In the genomic region with DNA sequence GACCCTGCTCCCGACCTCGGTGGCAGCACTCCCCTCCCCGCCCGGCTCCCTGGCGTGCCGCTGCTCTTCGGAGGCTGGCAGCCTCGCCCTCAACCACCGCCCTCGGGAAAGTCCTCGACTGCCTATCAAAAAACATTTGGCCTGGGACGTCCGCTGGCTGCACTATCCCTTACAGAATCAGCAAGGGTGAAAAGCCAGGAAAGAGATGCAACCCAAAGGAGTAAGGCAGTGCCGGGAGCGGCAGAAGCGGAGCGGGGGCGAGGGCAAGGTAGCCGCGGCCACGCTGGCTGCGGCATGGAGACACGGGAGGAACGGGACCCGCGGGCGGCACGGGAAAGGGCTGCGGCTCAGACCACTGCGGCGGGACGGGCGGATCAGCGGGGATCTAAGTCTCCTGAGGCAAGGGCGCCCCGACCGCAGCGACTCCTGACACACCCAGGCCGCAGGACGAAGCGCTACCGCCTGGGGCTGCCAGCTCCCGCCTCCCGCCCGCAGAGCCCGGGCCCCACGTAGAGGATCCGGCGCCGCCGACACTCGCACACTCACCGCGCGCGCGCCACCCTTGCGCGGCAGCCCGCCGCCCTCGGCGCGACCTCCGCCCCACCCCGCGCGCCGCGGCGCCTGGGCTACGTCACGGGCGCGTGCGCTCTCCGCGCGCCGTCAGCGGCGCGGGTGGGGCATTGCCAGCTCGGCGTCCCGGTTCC, we compare ENCODE assay signal across 2 cellular contexts.
TF ChIP-seq lines count a peak whose summit lies in the region.

A gene with protein sequence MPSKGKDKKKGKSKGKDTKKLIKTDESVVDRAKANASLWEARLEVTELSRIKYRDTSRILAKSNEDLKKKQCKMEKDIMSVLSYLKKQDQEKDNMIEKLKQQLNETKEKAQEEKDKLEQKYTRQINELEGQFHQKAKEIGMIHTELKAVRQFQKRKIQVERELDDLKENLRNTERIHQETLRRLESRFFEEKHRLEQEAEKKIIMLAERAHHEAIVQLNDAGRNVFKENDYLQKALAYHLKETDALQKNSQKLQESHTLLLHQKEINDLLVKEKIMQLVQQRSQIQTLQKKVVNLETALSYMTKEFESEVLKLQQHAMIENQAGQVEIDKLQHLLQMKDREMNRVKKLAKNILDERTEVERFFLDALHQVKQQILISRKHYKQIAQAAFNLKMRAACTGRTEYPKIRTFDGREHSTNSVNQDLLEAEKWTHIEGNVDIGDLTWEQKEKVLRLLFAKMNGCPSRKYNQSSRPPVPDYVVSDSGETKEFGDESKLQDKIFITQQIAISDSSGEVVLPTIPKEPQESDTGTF (plus strand): TSS at position 646 of the 704 bp plus-strand sequence. CDS start 130 bp downstream, outside the sequence.
A gene with protein sequence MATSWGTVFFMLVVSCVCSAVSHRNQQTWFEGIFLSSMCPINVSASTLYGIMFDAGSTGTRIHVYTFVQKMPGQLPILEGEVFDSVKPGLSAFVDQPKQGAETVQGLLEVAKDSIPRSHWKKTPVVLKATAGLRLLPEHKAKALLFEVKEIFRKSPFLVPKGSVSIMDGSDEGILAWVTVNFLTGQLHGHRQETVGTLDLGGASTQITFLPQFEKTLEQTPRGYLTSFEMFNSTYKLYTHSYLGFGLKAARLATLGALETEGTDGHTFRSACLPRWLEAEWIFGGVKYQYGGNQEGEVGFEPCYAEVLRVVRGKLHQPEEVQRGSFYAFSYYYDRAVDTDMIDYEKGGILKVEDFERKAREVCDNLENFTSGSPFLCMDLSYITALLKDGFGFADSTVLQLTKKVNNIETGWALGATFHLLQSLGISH (minus strand): TSS at position 585 of the 704 bp plus-strand sequence. CDS start 31,186 bp downstream, outside the sequence.

TF ChIP-seq in A549, 52 proteins besides CTCF, POLR2A, EP300 and RAD21 (continued from another document):
- TF ChIP-seq RFX5 (IDR thresholded peaks at IDR 0.05): 0 out of 2 replicates have a peak, but pooled peaks have one; percentile 26
- no peak for TF ChIP-seq NPAS2 (CRISPR knock-in tag; IDR thresholded peaks at IDR 0.05; ENCODE audit: borderline replicate concordance)
- TF ChIP-seq, protein P1, sequence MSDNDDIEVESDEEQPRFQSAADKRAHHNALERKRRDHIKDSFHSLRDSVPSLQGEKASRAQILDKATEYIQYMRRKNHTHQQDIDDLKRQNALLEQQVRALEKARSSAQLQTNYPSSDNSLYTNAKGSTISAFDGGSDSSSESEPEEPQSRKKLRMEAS (IDR thresholded peaks at IDR 0.05): peak; percentile 72
- TF ChIP-seq JUNB (IDR thresholded peaks at IDR 0.05): no peak
- TF ChIP-seq ZNF302 (CRISPR knock-in tag; IDR thresholded peaks at IDR 0.05): no peak
- no peak for TF ChIP-seq HOXA7 (CRISPR knock-in tag; IDR thresholded peaks at IDR 0.05)
- TF ChIP-seq CHD2 (IDR thresholded peaks at IDR 0.05; ENCODE audit: low read length, partially characterized antibody): no peak
- TF ChIP-seq KDM1A (IDR thresholded peaks at IDR 0.05; ENCODE audit: low read depth): no peak
- TF ChIP-seq, protein P2, sequence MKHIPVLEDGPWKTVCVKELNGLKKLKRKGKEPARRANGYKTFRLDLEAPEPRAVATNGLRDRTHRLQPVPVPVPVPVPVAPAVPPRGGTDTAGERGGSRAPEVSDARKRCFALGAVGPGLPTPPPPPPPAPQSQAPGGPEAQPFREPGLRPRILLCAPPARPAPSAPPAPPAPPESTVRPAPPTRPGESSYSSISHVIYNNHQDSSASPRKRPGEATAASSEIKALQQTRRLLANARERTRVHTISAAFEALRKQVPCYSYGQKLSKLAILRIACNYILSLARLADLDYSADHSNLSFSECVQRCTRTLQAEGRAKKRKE (CRISPR knock-in tag; IDR thresholded peaks at IDR 0.05; ENCODE audit: low read depth): no peak
- TF ChIP-seq NR3C1 (IDR thresholded peaks at IDR 0.05): no peak
- TF ChIP-seq MAZ (IDR thresholded peaks at IDR 0.05; ENCODE audit: borderline replicate concordance, low read depth, low read length): no peak
- TF ChIP-seq CHD4 (IDR thresholded peaks at IDR 0.05; ENCODE audit: borderline replicate concordance): no peak
- no peak for TF ChIP-seq FOXS1 (CRISPR knock-in tag; IDR thresholded peaks at IDR 0.05)
- TF ChIP-seq, protein P3, sequence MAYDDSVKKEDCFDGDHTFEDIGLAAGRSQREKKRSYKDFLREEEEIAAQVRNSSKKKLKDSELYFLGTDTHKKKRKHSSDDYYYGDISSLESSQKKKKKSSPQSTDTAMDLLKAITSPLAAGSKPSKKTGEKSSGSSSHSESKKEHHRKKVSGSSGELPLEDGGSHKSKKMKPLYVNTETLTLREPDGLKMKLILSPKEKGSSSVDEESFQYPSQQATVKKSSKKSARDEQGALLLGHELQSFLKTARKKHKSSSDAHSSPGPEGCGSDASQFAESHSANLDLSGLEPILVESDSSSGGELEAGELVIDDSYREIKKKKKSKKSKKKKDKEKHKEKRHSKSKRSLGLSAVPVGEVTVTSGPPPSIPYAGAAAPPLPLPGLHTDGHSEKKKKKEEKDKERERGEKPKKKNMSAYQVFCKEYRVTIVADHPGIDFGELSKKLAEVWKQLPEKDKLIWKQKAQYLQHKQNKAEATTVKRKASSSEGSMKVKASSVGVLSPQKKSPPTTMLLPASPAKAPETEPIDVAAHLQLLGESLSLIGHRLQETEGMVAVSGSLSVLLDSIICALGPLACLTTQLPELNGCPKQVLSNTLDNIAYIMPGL (CRISPR knock-in tag; IDR thresholded peaks at IDR 0.05; ENCODE audit: borderline replicate concordance): no peak
- TF ChIP-seq HDAC2 (IDR thresholded peaks at IDR 0.05): no peak
- TF ChIP-seq HEYL (CRISPR knock-in tag; IDR thresholded peaks at IDR 0.05): no peak
- no peak for TF ChIP-seq EHF (CRISPR knock-in tag; IDR thresholded peaks at IDR 0.05)
- 0 out of 2 replicates have a peak, but pooled peaks have one; percentile 66 for TF ChIP-seq TFCP2L1 (CRISPR knock-in tag; IDR thresholded peaks at IDR 0.05)
- no peak for TF ChIP-seq ZSCAN20 (CRISPR knock-in tag; IDR thresholded peaks at IDR 0.05)
- TF ChIP-seq MAFK (IDR thresholded peaks at IDR 0.05; ENCODE audit: partially characterized antibody): no peak
- TF ChIP-seq ESRRA (IDR thresholded peaks at IDR 0.05; ENCODE audit: borderline replicate concordance, low read length): no peak
- TF ChIP-seq, protein P4, sequence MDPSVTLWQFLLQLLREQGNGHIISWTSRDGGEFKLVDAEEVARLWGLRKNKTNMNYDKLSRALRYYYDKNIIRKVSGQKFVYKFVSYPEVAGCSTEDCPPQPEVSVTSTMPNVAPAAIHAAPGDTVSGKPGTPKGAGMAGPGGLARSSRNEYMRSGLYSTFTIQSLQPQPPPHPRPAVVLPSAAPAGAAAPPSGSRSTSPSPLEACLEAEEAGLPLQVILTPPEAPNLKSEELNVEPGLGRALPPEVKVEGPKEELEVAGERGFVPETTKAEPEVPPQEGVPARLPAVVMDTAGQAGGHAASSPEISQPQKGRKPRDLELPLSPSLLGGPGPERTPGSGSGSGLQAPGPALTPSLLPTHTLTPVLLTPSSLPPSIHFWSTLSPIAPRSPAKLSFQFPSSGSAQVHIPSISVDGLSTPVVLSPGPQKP (IDR thresholded peaks at IDR 0.05; ENCODE audit: low read depth, low read length): no peak
- no peak for TF ChIP-seq GATA3 (IDR thresholded peaks at IDR 0.05; ENCODE audit: borderline replicate concordance)
- no peak for TF ChIP-seq HOXB13 (CRISPR knock-in tag; IDR thresholded peaks at IDR 0.05; ENCODE audit: low read depth)
TF ChIP-seq in A549: peak in this region for 9.

TF ChIP-seq in WTC11, 78 proteins besides CTCF, POLR2A, EP300 and RAD21 (continued from another document and continues in another):
- TF ChIP-seq, protein P5, sequence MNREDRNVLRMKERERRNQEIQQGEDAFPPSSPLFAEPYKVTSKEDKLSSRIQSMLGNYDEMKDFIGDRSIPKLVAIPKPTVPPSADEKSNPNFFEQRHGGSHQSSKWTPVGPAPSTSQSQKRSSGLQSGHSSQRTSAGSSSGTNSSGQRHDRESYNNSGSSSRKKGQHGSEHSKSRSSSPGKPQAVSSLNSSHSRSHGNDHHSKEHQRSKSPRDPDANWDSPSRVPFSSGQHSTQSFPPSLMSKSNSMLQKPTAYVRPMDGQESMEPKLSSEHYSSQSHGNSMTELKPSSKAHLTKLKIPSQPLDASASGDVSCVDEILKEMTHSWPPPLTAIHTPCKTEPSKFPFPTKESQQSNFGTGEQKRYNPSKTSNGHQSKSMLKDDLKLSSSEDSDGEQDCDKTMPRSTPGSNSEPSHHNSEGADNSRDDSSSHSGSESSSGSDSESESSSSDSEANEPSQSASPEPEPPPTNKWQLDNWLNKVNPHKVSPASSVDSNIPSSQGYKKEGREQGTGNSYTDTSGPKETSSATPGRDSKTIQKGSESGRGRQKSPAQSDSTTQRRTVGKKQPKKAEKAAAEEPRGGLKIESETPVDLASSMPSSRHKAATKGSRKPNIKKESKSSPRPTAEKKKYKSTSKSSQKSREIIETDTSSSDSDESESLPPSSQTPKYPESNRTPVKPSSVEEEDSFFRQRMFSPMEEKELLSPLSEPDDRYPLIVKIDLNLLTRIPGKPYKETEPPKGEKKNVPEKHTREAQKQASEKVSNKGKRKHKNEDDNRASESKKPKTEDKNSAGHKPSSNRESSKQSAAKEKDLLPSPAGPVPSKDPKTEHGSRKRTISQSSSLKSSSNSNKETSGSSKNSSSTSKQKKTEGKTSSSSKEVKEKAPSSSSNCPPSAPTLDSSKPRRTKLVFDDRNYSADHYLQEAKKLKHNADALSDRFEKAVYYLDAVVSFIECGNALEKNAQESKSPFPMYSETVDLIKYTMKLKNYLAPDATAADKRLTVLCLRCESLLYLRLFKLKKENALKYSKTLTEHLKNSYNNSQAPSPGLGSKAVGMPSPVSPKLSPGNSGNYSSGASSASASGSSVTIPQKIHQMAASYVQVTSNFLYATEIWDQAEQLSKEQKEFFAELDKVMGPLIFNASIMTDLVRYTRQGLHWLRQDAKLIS (CRISPR knock-in tag; IDR thresholded peaks at IDR 0.05; ENCODE audit: borderline replicate concordance): no peak
- TF ChIP-seq ATF1 (CRISPR knock-in tag; IDR thresholded peaks at IDR 0.05) (no peak), ZNF263 (CRISPR knock-in tag; IDR thresholded peaks at IDR 0.05; ENCODE audit: low read depth) (0 out of 2 replicates have a peak, but pooled peaks have one; percentile 34), FOXK1 (CRISPR knock-in tag; IDR thresholded peaks at IDR 0.05) (peak; percentile 80), TP53 (CRISPR knock-in tag; IDR thresholded peaks at IDR 0.05) (0 out of 2 replicates have a peak, but pooled peaks have one; percentile 75), GABPB1 (CRISPR knock-in tag; IDR thresholded peaks at IDR 0.05) (0 out of 2 replicates have a peak, but pooled peaks have one; percentile 21), ZBTB21 (CRISPR knock-in tag; IDR thresholded peaks at IDR 0.05; ENCODE audit: borderline replicate concordance) (0 out of 2 replicates have a peak, but pooled peaks have one; percentile 52), FOXP1 (CRISPR knock-in tag; IDR thresholded peaks at IDR 0.05; ENCODE audit: borderline replicate concordance) (peak; percentile 91; the same call in 1 of the 2 replicates), EMX1 (CRISPR knock-in tag; IDR thresholded peaks at IDR 0.05) (0 out of 2 replicates have a peak, but pooled peaks have one; percentile 28)
- TF ChIP-seq, protein P6, sequence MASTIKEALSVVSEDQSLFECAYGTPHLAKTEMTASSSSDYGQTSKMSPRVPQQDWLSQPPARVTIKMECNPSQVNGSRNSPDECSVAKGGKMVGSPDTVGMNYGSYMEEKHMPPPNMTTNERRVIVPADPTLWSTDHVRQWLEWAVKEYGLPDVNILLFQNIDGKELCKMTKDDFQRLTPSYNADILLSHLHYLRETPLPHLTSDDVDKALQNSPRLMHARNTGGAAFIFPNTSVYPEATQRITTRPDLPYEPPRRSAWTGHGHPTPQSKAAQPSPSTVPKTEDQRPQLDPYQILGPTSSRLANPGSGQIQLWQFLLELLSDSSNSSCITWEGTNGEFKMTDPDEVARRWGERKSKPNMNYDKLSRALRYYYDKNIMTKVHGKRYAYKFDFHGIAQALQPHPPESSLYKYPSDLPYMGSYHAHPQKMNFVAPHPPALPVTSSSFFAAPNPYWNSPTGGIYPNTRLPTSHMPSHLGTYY (CRISPR knock-in tag; IDR thresholded peaks at IDR 0.05): no peak
- TF ChIP-seq, protein P7, sequence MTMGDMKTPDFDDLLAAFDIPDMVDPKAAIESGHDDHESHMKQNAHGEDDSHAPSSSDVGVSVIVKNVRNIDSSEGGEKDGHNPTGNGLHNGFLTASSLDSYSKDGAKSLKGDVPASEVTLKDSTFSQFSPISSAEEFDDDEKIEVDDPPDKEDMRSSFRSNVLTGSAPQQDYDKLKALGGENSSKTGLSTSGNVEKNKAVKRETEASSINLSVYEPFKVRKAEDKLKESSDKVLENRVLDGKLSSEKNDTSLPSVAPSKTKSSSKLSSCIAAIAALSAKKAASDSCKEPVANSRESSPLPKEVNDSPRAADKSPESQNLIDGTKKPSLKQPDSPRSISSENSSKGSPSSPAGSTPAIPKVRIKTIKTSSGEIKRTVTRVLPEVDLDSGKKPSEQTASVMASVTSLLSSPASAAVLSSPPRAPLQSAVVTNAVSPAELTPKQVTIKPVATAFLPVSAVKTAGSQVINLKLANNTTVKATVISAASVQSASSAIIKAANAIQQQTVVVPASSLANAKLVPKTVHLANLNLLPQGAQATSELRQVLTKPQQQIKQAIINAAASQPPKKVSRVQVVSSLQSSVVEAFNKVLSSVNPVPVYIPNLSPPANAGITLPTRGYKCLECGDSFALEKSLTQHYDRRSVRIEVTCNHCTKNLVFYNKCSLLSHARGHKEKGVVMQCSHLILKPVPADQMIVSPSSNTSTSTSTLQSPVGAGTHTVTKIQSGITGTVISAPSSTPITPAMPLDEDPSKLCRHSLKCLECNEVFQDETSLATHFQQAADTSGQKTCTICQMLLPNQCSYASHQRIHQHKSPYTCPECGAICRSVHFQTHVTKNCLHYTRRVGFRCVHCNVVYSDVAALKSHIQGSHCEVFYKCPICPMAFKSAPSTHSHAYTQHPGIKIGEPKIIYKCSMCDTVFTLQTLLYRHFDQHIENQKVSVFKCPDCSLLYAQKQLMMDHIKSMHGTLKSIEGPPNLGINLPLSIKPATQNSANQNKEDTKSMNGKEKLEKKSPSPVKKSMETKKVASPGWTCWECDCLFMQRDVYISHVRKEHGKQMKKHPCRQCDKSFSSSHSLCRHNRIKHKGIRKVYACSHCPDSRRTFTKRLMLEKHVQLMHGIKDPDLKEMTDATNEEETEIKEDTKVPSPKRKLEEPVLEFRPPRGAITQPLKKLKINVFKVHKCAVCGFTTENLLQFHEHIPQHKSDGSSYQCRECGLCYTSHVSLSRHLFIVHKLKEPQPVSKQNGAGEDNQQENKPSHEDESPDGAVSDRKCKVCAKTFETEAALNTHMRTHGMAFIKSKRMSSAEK (CRISPR knock-in tag; IDR thresholded peaks at IDR 0.05; ENCODE audit: borderline replicate concordance): no peak
- TF ChIP-seq, protein P8, sequence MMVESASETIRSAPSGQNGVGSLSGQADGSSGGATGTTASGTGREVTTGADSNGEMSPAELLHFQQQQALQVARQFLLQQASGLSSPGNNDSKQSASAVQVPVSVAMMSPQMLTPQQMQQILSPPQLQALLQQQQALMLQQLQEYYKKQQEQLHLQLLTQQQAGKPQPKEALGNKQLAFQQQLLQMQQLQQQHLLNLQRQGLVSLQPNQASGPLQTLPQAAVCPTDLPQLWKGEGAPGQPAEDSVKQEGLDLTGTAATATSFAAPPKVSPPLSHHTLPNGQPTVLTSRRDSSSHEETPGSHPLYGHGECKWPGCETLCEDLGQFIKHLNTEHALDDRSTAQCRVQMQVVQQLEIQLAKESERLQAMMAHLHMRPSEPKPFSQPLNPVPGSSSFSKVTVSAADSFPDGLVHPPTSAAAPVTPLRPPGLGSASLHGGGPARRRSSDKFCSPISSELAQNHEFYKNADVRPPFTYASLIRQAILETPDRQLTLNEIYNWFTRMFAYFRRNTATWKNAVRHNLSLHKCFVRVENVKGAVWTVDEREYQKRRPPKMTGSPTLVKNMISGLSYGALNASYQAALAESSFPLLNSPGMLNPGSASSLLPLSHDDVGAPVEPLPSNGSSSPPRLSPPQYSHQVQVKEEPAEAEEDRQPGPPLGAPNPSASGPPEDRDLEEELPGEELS (CRISPR knock-in tag; IDR thresholded peaks at IDR 0.05): peak; percentile 24; the same call in 1 of the 2 replicates
- TF ChIP-seq, protein P9, sequence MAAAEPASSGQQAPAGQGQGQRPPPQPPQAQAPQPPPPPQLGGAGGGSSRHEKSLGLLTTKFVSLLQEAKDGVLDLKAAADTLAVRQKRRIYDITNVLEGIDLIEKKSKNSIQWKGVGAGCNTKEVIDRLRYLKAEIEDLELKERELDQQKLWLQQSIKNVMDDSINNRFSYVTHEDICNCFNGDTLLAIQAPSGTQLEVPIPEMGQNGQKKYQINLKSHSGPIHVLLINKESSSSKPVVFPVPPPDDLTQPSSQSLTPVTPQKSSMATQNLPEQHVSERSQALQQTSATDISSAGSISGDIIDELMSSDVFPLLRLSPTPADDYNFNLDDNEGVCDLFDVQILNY (CRISPR knock-in tag; IDR thresholded peaks at IDR 0.05): 0 out of 2 replicates have a peak, but pooled peaks have one; percentile 37
